ENCODE assay signal across 10 cellular contexts in genomic region chr12:64782181-64782580, GRCh38. TPM values are rescaled to one million over a fixed set of nuclear protein-coding genes. Genes with fewer than 3 reads are reported as not detected.
DNase-seq lines count a peak whose midpoint lies in the region; ATAC-seq and TF ChIP-seq lines count a peak whose summit lies in the region.
"Had no signal": no experiment of that assay in that cellular context is flagged by ENCODE, and none has a peak within 500 bp of the region (broad histone marks: within the 10 kb centered on the region; RNA-seq: fewer than 3 reads in every experiment).

No MANE protein-coding gene starts in this region.

- peaks cover 39% of the 10 kb centered on the region for H3F3A ChIP-seq in neural progenitor cell (ENCODE audit: low read depth)

- ATAC-seq in HG02938 (IDR thresholded peaks at IDR 0.05; ENCODE audit: unreplicated experiment) (no peak), HG02623 (IDR thresholded peaks at IDR 0.05; ENCODE audit: unreplicated experiment) (no peak), GM21390 (IDR thresholded peaks at IDR 0.05; ENCODE audit: unreplicated experiment) (no peak)

- H2AFZ ChIP-seq in neural progenitor cell (replicated peaks): no peak overlapping the region

- no peak overlapping the region for H3K27ac ChIP-seq in neural progenitor cell

- H3K4me1 Mint-ChIP-seq in neural progenitor cell: peaks cover 21% of the 10 kb centered on the region

- peaks cover 7% of the 10 kb centered on the region for H4K20me1 ChIP-seq in neural progenitor cell (ENCODE audit: low read depth)

- no peaks in the 10 kb centered on the region for H3K36me3 ChIP-seq in neural progenitor cell

- no peaks in the 10 kb centered on the region for H3K9me3 ChIP-seq in neural progenitor cell (ENCODE audit: low read depth)

- peaks cover 39% of the 10 kb centered on the region for H3K27me3 Mint-ChIP-seq in neural progenitor cell (ENCODE audit: insufficient read depth, low read depth)

- H3K4me3 ChIP-seq in GM12865 (ENCODE audit: low read depth, low read length) (peak overlapping the region; percentile 56; the same call in 1 of the 2 replicates), neural progenitor cell (peak overlapping the region; percentile 54)

- no peaks in the 10 kb centered on the region for H3K9me3 Mint-ChIP-seq in neural progenitor cell

- peak overlapping the region; percentile 88 for H3K4me3 Mint-ChIP-seq in neural progenitor cell

- peaks cover 57% of the 10 kb centered on the region for H3K27me3 ChIP-seq in neural progenitor cell

- no peak for DNase-seq in GM12865 (ENCODE audit: low read depth)
- peak; percentile 35 for DNase-seq in NCI-H2171 (lab: John Stamatoyannopoulos, UW)
- DNase-seq in dermis blood vessel endothelial cell: peak; percentile 68
- no peak for DNase-seq in neural progenitor cell (ENCODE audit: low spot score)
- DNase-seq in HK-2 (ENCODE audit: unreplicated experiment): no peak
- DNase-seq: activated CD4-positive, alpha-beta T cell treated with anti-CD3 and anti-CD28 coated beads for 4 hours; NCI-H1048 had no signal

- no peak overlapping the region for H3K9ac ChIP-seq in neural progenitor cell

- peaks cover 2% of the 10 kb centered on the region for H3K36me3 Mint-ChIP-seq in neural progenitor cell

- no peak overlapping the region for H3K27ac Mint-ChIP-seq in neural progenitor cell

- peak overlapping the region; percentile 74 for H3K4me2 ChIP-seq in neural progenitor cell

- H3K79me2 ChIP-seq in neural progenitor cell (ENCODE audit: low read depth): no peaks in the 10 kb centered on the region

- TF ChIP-seq CTCF in GM12865 (IDR thresholded peaks at IDR 0.05; ENCODE audit: insufficient read depth, low read depth, low read length, missing control alignments) (no peak), neural progenitor cell (IDR thresholded peaks at IDR 0.05) (no peak)

- H3K4me1 ChIP-seq in neural progenitor cell: peaks cover 34% of the 10 kb centered on the region

RNA-seq across cellular contexts. Expression of gene GNS, which starts 23.0 kb away (rescaled TPM):
- total RNA-seq in dermis blood vessel endothelial cell: 346 and 388 TPM in 2 replicates
- total RNA-seq in neural progenitor cell (ENCODE audit: low replicate concordance): 36.0 and 41.2 TPM in 2 replicates

RNA-seq across cellular contexts. Expression of gene TBC1D30, which starts 42.3 kb away (rescaled TPM):
- 19.6 and 19.9 TPM in 2 replicates for total RNA-seq in dermis blood vessel endothelial cell
- total RNA-seq in neural progenitor cell (ENCODE audit: low replicate concordance): 9.4 and 9.7 TPM in 2 replicates

Comparison
In these comparisons a context has a peak if more than half of its experiments do, and no peak if none do; other contexts are left out.
1. DNase-seq: peak in NCI-H2171 (single experiment) and dermis blood vessel endothelial cell (single experiment); none in GM12865 (single experiment), neural progenitor cell (single experiment) and HK-2 (single experiment).